ENCODE assay signal across 19 cellular contexts in the genomic region with DNA sequence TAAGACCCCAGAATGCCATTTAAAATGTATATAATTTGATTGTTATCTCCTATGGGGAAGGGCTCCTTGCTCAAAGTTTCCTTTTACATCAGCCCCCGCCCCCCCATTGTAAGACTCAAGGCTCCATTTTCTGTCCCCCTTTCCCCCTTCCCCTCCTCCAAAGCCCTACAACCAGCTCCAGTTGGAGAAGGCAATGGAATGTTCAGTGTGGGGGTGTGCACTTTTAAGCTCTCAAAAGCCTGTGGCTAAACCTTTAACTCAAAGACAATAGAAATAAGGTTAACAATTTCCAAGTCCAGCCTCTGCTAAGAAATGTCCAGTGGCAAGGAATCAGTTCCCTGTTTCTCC.
A peak's percentile ranks its signal among the peaks of the same experiment; 100 is the strongest.
DNase-seq lines count a peak whose midpoint lies in the region; ATAC-seq, FAIRE-seq and TF ChIP-seq lines count a peak whose summit lies in the region.
"Had no signal": no experiment of that assay in that cellular context is flagged by ENCODE, and none has a peak within 500 bp of the region (broad histone marks: within the 10 kb centered on the region; RNA-seq: fewer than 3 reads in every experiment).

No MANE protein-coding gene starts in this region.

- TF ChIP-seq EP300 in K562 (IDR thresholded peaks at IDR 0.05; ENCODE audit: low read length): no peak

- no CpG with 5 or more reads among the region's 1 CpG for WGBS in IMR-90 (ENCODE audit: extremely low coverage in 2 of 2, insufficient read length in 1 of 2), 2 experiments
- WGBS in K562 (ENCODE audit: insufficient coverage, low coverage, missing lambda C conversion rate): no CpG with 5 or more reads among the region's 1 CpG

- H4K8ac ChIP-seq in IMR-90 (ENCODE audit: low read depth in 2 of 2, low read length in 2 of 2): peak overlapping the region; percentile 70 to 80

- no peaks in the 10 kb centered on the region for H3K27me3 ChIP-seq in IMR-90 (ENCODE audit: control insufficient read depth, insufficient read depth, low read length)
- peaks cover 8 to 25% of the 10 kb centered on the region in 2 experiments for H3K27me3 ChIP-seq in K562 (ENCODE audit: control insufficient read depth in 2 of 2, insufficient read depth in 2 of 2, low read length in 2 of 2)
- H3K27me3 ChIP-seq: ascending aorta had no signal

- H3K9me3 ChIP-seq in IMR-90 (ENCODE audit: control insufficient read depth, insufficient read depth, low read length): no peaks in the 10 kb centered on the region
- no peaks in the 10 kb centered on the region for H3K9me3 ChIP-seq in K562 (replicated peaks; ENCODE audit: control insufficient read depth, insufficient read depth, low read depth, low read length)
- H3K9me3 ChIP-seq: ascending aorta had no signal

- BruUV-seq in IMR-90 (replicated peaks; lab: Mats Ljungman, UMichigan) (no TSS peak), K562 (replicated peaks; lab: Mats Ljungman, UMichigan) (no TSS peak)

- FAIRE-seq in K562 (lab: Jason Lieb, UNC): no peak

- H3K9ac ChIP-seq in IMR-90 (ENCODE audit: low read depth, low read length) (no peak overlapping the region), K562 (ENCODE audit: insufficient read depth in 1 of 2, low read depth in 2 of 2, low read length in 2 of 2) (no peak overlapping the region)
- H3K9ac ChIP-seq: parathyroid adenoma had no signal

- peaks cover 19% of the 10 kb centered on the region for H3K4me1 ChIP-seq in IMR-90 (ENCODE audit: control insufficient read depth, insufficient read depth, low read length)
- H3K4me1 ChIP-seq in K562 (replicated peaks in 1 of 2; ENCODE audit: control insufficient read depth in 2 of 2, insufficient read depth in 2 of 2, low read length in 2 of 2): no peaks in the 10 kb centered on the region
- H3K4me1 ChIP-seq: ascending aorta, parathyroid adenoma had no signal

- no peak for TF ChIP-seq POLR2A in IMR-90 (IDR thresholded peaks at IDR 0.05; ENCODE audit: low read depth, low read length)
- TF ChIP-seq POLR2A in K562 (conservative IDR thresholded peaks at IDR 0.05): no peak

- peak overlapping the region; percentile 59 for H2BK5ac ChIP-seq in IMR-90 (ENCODE audit: low read depth, low read length, poor library complexity, severe bottlenecking)

- H3K18ac ChIP-seq in IMR-90 (ENCODE audit: low read depth, low read length): peak overlapping the region; percentile 56; the same call in 1 of the 2 replicates

- peak overlapping the region; percentile 9; the same call in 1 of the 2 replicates for H4K5ac ChIP-seq in IMR-90 (ENCODE audit: low read depth, low read length)

- peak overlapping the region; percentile 39 for H3K56ac ChIP-seq in IMR-90 (ENCODE audit: extremely low read depth, insufficient read depth, low read length)

- H2AK9ac ChIP-seq in IMR-90 (replicated peaks; ENCODE audit: low read depth, low read length, poor library complexity): no peak overlapping the region

- H3K4me2 ChIP-seq in IMR-90 (ENCODE audit: low read depth, low read length) (no peak overlapping the region; the same call in 1 of the 2 replicates), K562 (ENCODE audit: insufficient read depth, low read length) (no peak overlapping the region)

- H3K9me1 ChIP-seq in IMR-90 (ENCODE audit: insufficient read depth, low read length) (peaks cover 8% of the 10 kb centered on the region), K562 (ENCODE audit: control insufficient read depth, insufficient read depth, low read length) (no peaks in the 10 kb centered on the region)

- CTCF ChIA-PET in IMR-90 (lab: Yijun Ruan, JAX): interaction anchor here (0.5 to 1.9 kb wide), 4 partner anchors 8 to 1591 kb away, joined by 3 to 7 read pairs (median 4); no protein-coding TSS in a partner anchor
- CTCF ChIA-PET in K562 (lab: Yijun Ruan, JAX; ENCODE audit: low intra/inter-chr PET ratio): no interaction called here

- H3K79me1 ChIP-seq in IMR-90 (ENCODE audit: low read depth in 1 of 2, low read length in 2 of 2): no peaks in the 10 kb centered on the region

- no peak overlapping the region for H3K4me3 ChIP-seq in IMR-90 (ENCODE audit: insufficient read depth, low read depth, low read length)
- no peak overlapping the region for H3K4me3 ChIP-seq in K562
- H3K4me3 ChIP-seq: ascending aorta had no signal

- no peak for TF ChIP-seq RAD21 in IMR-90 (IDR thresholded peaks at IDR 0.05; ENCODE audit: low read length)
- TF ChIP-seq RAD21 in K562 (CRISPR knock-in tag; conservative IDR thresholded peaks at IDR 0.05 in 1 of 2, IDR thresholded peaks at IDR 0.05 in 1 of 2): no peak

- 0 out of 2 replicates have a peak overlapping the region, but pooled peaks have one; percentile 79 for H3K23ac ChIP-seq in IMR-90 (ENCODE audit: low read depth, low read length)

- H4K91ac ChIP-seq in IMR-90 (ENCODE audit: insufficient read depth, low read depth, low read length): peak overlapping the region; percentile 72

- DNase-seq in IMR-90: peak; percentile 26
- no peak for DNase-seq in K562 (ENCODE audit: extremely low read depth in 1 of 4, low spot score in 3 of 4)
- DNase-seq in left kidney (ENCODE audit: low read depth, low spot score): peak; percentile 43
- no peak for DNase-seq in Right ventricle myocardium superior
- no peak for DNase-seq in NCI-H2227 (lab: John Stamatoyannopoulos, UW; ENCODE audit: unreplicated experiment)
- no peak for DNase-seq in mesenteric fat pad (ENCODE audit: low spot score)
- DNase-seq: activated CD4-positive, alpha-beta T cell treated with anti-CD3 and anti-CD28 coated beads, Interleukin-2, amount 50 U/mL, for 4 hours; activated CD8-positive, alpha-beta memory T cell treated with anti-CD3 and anti-CD28 coated beads, Interleukin-2, amount 50 U/mL, for 4 hours; CD4-positive, alpha-beta T cell; head of caudate nucleus; Karpas-422; left colon; NCI-H187; NCI-H526; stimulated activated CD4-positive, alpha-beta T cell treated with anti-CD3 and anti-CD28 coated beads, Interleukin-15, amount 100 ng/mL, for 24 hours had no signal

- POLR2A ChIA-PET in IMR-90 (lab: Charles Lee; ENCODE audit: unreplicated experiment) (interaction anchor here (0.7 kb wide), 1 partner anchor 70 kb away, joined by 3 read pairs; no protein-coding TSS in a partner anchor), K562 (lab: Yijun Ruan, JAX) (no interaction called here)

- no peaks in the 10 kb centered on the region for H3K79me2 ChIP-seq in K562 (ENCODE audit: control insufficient read depth, insufficient read depth, low read length)
- H3K79me2 ChIP-seq: parathyroid adenoma had no signal

- peak overlapping the region; percentile 71 for H2BK20ac ChIP-seq in IMR-90 (ENCODE audit: low read depth, low read length)

- H2BK120ac ChIP-seq in IMR-90 (ENCODE audit: low read depth, low read length): peak overlapping the region; percentile 84

- H4K20me1 ChIP-seq in IMR-90 (ENCODE audit: insufficient read depth, low read length) (no peaks in the 10 kb centered on the region), K562 (replicated peaks; ENCODE audit: control insufficient read depth, insufficient read depth, low read length) (no peaks in the 10 kb centered on the region; the same call in 1 of the 2 replicates)

- TF ChIP-seq CTCF in IMR-90 (conservative IDR thresholded peaks at IDR 0.05; ENCODE audit: low read depth, low read length) (no peak), K562 (IDR thresholded peaks at IDR 0.05 in 2 of 3, conservative IDR thresholded peaks at IDR 0.05 in 1 of 3; ENCODE audit: insufficient read depth in 2 of 3, low read depth in 1 of 3, low read length in 3 of 3) (no peak)

- dilution Hi-C loops in IMR-90 (cut with HindIII; ENCODE audit: low sequenced_read_pairs, unreplicated experiment): no loop called here

- intact Hi-C loops in IMR-90 (cut with micrococcal nuclease) (no loop called here), K562 (cut with micrococcal nuclease) (no loop called here), Right ventricle myocardium superior (cut with DNase I) (no loop called here)

- peak overlapping the region; percentile 71 for H3K4ac ChIP-seq in IMR-90 (ENCODE audit: low read depth, low read length)

- peak overlapping the region; percentile 64 for H3K14ac ChIP-seq in IMR-90 (replicated peaks; ENCODE audit: low read depth, low read length)

- in situ Hi-C loops in IMR-90 (cut with MboI; ENCODE audit: low sequenced_read_pairs) (no loop called here), K562 (cut with MboI) (no loop called here)

- H2BK15ac ChIP-seq in IMR-90 (ENCODE audit: low read depth, low read length): peak overlapping the region; percentile 73; the same call in 1 of the 3 replicates

- H2AFZ ChIP-seq in IMR-90 (replicated peaks; ENCODE audit: low read length, poor library complexity) (no peak overlapping the region), K562 (ENCODE audit: low read depth, low read length) (no peak overlapping the region)

- H2AK5ac ChIP-seq in IMR-90 (ENCODE audit: low read depth, low read length): peak overlapping the region; percentile 43; the same call in 1 of the 2 replicates

- H3K27ac ChIP-seq in IMR-90 (ENCODE audit: insufficient read depth, low read length): peak overlapping the region; percentile 59
- H3K27ac ChIP-seq in K562 (ENCODE audit: extremely low read depth, low read depth, low read length): no peak overlapping the region
- H3K27ac ChIP-seq: ascending aorta, epithelial cell of prostate, parathyroid adenoma had no signal

- ATAC-seq in IMR-90 (ENCODE audit: low read depth): peak; percentile 56
- no peak for ATAC-seq in K562
- ATAC-seq in HG03139 (IDR thresholded peaks at IDR 0.05; ENCODE audit: unreplicated experiment): no peak
- no peak for ATAC-seq in Right ventricle myocardium superior (ENCODE audit: poor library complexity)
- ATAC-seq: left colon had no signal

- H3K36me3 ChIP-seq in IMR-90 (ENCODE audit: control insufficient read depth, insufficient read depth, low read length) (no peaks in the 10 kb centered on the region), K562 (ENCODE audit: control insufficient read depth, insufficient read depth, low read length) (no peaks in the 10 kb centered on the region)
- H3K36me3 ChIP-seq: ascending aorta had no signal

TF ChIP-seq in IMR-90, 13 proteins besides CTCF, POLR2A, EP300 and RAD21 (continues in another document):
- TF ChIP-seq NFE2L2 (IDR thresholded peaks at IDR 0.05; ENCODE audit: low read depth, low read length) (no peak), CHD1 (IDR thresholded peaks at IDR 0.05; ENCODE audit: low read depth, low read length) (no peak)

Comparison
In these comparisons a context has a peak if more than half of its experiments do, and no peak if none do; other contexts are left out.
1. DNase-seq: peak in IMR-90 (single experiment) and left kidney (single experiment); none in K562 (0 of 4), Right ventricle myocardium superior (single experiment), NCI-H2227 (single experiment) and mesenteric fat pad (single experiment).